ENCODE assay signal across 8 cellular contexts in genomic region chr5:154058055-154059038, GRCh38. TPM values are rescaled to one million over a fixed set of nuclear protein-coding genes. Genes with fewer than 3 reads are reported as not detected.
DNase-seq lines count a peak whose midpoint lies in the region; ATAC-seq and TF ChIP-seq lines count a peak whose summit lies in the region.

No MANE protein-coding gene starts in this region.

- no peak for TF ChIP-seq CTCF in WERI-Rb-1 (IDR thresholded peaks at IDR 0.05; ENCODE audit: low read depth, low read length)
- no peak for TF ChIP-seq CTCF in stomach (IDR thresholded peaks at IDR 0.05)

- H4K20me1 ChIP-seq in BLaER1 treated with 17β-estradiol and CSF1 and Interleukin-3, amounts not matched to agents 10 nM and 100 nM: peaks cover 0 to 57% (median 17%) of the 10 kb centered on the region in 11 experiments; a peak in 14 of 22 replicates

- ATAC-seq in GM19043 (IDR thresholded peaks at IDR 0.05; ENCODE audit: low read depth, unreplicated experiment) (peak; percentile 58), HG03175 (IDR thresholded peaks at IDR 0.05; ENCODE audit: unreplicated experiment) (peak; percentile 68)

- 26 to 49% (median 36%) methylated on average over 10 of the region's 10 CpGs for WGBS in stomach, 5 donors

- no peaks in the 10 kb centered on the region for H3K27me3 ChIP-seq in BLaER1 treated with 17β-estradiol and CSF1 and Interleukin-3, amounts not matched to agents 10 nM and 100 nM
- H3K27me3 ChIP-seq in WERI-Rb-1 (ENCODE audit: insufficient read depth, low read depth, severe bottlenecking) (no peaks in the 10 kb centered on the region), stomach (no peaks in the 10 kb centered on the region)

- peaks cover 16 to 34% (median 29%) of the 10 kb centered on the region in 10 experiments for H3K4me1 ChIP-seq in BLaER1 treated with 17β-estradiol and CSF1 and Interleukin-3, amounts not matched to agents 10 nM and 100 nM
- peaks cover 19 to 27% (median 24%) of the 10 kb centered on the region in 4 donors for H3K4me1 ChIP-seq in stomach

- no peak for TF ChIP-seq POLR2A in stomach (IDR thresholded peaks at IDR 0.05)

- H3K4me3 ChIP-seq in BLaER1 treated with 17β-estradiol and CSF1 and Interleukin-3, amounts not matched to agents 10 nM and 100 nM: no peak overlapping the region
- H3K4me3 ChIP-seq in WERI-Rb-1 (ENCODE audit: low read depth, low read length): no peak overlapping the region
- no peak overlapping the region for H3K4me3 ChIP-seq in stomach

- H3K9me3 ChIP-seq in BLaER1 treated with 17β-estradiol and CSF1 and Interleukin-3, amounts not matched to agents 10 nM and 100 nM (replicated peaks in 1 of 11): no peaks in the 10 kb centered on the region
- H3K9me3 ChIP-seq in WERI-Rb-1 (ENCODE audit: severe bottlenecking) (no peaks in the 10 kb centered on the region), stomach (no peaks in the 10 kb centered on the region)

- intact Hi-C loops in stomach (cut with DNase I; ENCODE audit: low total_unique reads): no loop called here

- in situ Hi-C loops in ACHN (cut with HindIII; ENCODE audit: low pct_ligation_motif_present, low pct_unique_long_range_greater_than_20kb, low sequenced_read_pairs): no loop called here

- TF ChIP-seq EP300 in stomach (IDR thresholded peaks at IDR 0.05): no peak

- H3K9ac ChIP-seq in BLaER1 treated with 17β-estradiol and CSF1 and Interleukin-3, amounts not matched to agents 10 nM and 100 nM: no peak overlapping the region

- peak; percentile 32 for DNase-seq in WERI-Rb-1
- DNase-seq in stomach: peak; percentile 75
- no peak for DNase-seq in stimulated activated CD4-positive, alpha-beta T cell treated with anti-CD3 and anti-CD28 coated beads, Interleukin-2, amount 100 ng/mL, for 24 hours
- no peak for DNase-seq in GDM1 (lab: John Stamatoyannopoulos, UW)
- no peak for DNase-seq in ACHN

- H3K4me2 ChIP-seq in BLaER1 treated with 17β-estradiol and CSF1 and Interleukin-3, amounts not matched to agents 10 nM and 100 nM: peak overlapping the region; percentile 29 to 85 (median 58)

- H3K36me3 ChIP-seq in BLaER1 treated with 17β-estradiol and CSF1 and Interleukin-3, amounts not matched to agents 10 nM and 100 nM: peaks cover 5 to 37% (median 12%) of the 10 kb centered on the region in 11 experiments; a peak in 21 of 22 replicates
- H3K36me3 ChIP-seq in WERI-Rb-1 (no peaks in the 10 kb centered on the region; the same call in 1 of the 2 replicates), stomach (peaks cover 7 to 23% (median 21%) of the 10 kb centered on the region in 4 donors)

- H3K27ac ChIP-seq in BLaER1 treated with 17β-estradiol and CSF1 and Interleukin-3, amounts not matched to agents 10 nM and 100 nM: peak overlapping the region in 2 of 11 experiments; percentile 12 to 13; a peak in 2 of 22 replicates
- H3K27ac ChIP-seq in WERI-Rb-1 (no peak overlapping the region), stomach (peak overlapping the region in 4 of 5 donors; percentile 5 to 38 (median 14))

RNA-seq across cellular contexts. Expression of gene MFAP3, which starts 19.6 kb away (rescaled TPM):
- total RNA-seq in stomach: 10 to 100 TPM in 3 of 5 donors, under 1 TPM in 2; 0.29 to 70.7 (median 22.7) TPM
- 1 to 10 TPM; 1.4 to 6.9 (median 4.2) TPM for polyA plus RNA-seq in stomach

RNA-seq across cellular contexts. Expression of gene FAM114A2, which starts 19.6 kb away (rescaled TPM):
- total RNA-seq in stomach: 10 to 100 TPM in 3 of 5 donors, 1 to 10 TPM in 2; 4.9 to 25.9 (median 21.7) TPM
- 10 to 100 TPM in 2 of 3 donors, 1 to 10 TPM in 1; 5.4 to 12.4 (median 10.1) TPM for polyA plus RNA-seq in stomach

Comparison
In these comparisons a context has a peak if more than half of its experiments do, and no peak if none do; other contexts are left out.
1. DNase-seq: peak in WERI-Rb-1 (single experiment) and stomach (single experiment); none in stimulated activated CD4-positive, alpha-beta T cell treated with anti-CD3 and anti-CD28 coated beads, Interleukin-2, amount 100 ng/mL, for 24 hours (0 of 2), GDM1 (single experiment) and ACHN (single experiment).